9 cellular contexts compared by ENCODE assay signal in the genomic region with DNA sequence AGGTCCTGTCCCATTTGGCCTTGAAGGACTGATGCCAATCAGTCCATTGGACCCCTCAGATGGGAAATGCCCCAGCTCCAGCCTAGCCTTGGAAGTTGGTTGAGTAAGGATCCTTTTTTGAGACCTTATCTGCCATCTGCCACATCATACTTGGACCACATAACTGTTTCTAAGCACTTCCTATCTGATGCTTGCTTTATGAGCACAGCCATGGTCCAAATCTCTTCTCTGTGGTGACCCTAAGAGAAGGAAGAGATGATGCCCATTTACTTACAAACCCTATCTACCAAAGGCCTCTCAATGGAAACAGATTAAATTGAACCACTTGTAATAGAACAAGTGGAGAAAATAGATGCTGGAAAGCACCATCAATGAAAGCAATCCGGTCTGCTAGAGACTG.
"Had no signal": no experiment of that assay in that cellular context is flagged by ENCODE, and none has a peak within 500 bp of the region (broad histone marks: within the 10 kb centered on the region; RNA-seq: fewer than 3 reads in every experiment).

No MANE protein-coding gene starts in this region.

- H3K4me3 ChIP-seq: GM23248, GM23338, HAP-1 had no signal

- ATAC-seq: GM23338, HCT116 had no signal

- DNase-seq: GM23248, GOT3, H7, H9, HCEC 1CT, HFFc6 had no signal

- H3K9me3 Mint-ChIP-seq: GM23338, H9 had no signal

- H3K27ac Mint-ChIP-seq: GM23338, H9, HFFc6 had no signal

- H3K27ac ChIP-seq: GM23248 had no signal

- H2AFZ ChIP-seq: GM23248, GM23338 had no signal

- H3K4me2 ChIP-seq: GM23338 had no signal

- H3K9ac ChIP-seq: GM23248 had no signal

- H3K4me1 Mint-ChIP-seq: GM23338, H9 had no signal

- H3K36me3 ChIP-seq: HAP-1 had no signal

- H3K4me1 ChIP-seq: HAP-1 had no signal

- H3K9me3 ChIP-seq: HAP-1 had no signal

- H3K4me3 Mint-ChIP-seq: GM23338, H9, HFFc6 had no signal
